In the genomic region with DNA sequence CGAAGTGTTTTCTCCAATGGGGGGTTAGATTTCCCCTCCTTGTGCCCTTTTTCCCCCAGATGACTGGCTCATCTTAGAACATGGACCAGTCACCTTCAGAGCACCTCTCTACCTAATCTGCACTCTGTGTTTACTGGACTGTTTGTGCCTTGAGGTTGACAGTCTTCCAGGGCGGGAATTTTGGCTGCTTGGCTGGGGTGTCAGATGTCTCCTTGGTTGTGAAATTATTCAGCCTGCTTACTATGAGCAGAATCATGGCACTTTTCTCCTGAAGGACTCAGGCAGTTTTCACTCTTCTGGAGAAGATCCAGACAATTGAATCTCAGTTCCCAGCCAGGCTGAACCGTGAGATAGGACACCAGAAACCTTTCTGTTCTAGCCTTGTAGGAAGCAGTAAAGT, we compare ENCODE assay signal across 1 cellular context.
TF ChIP-seq lines count a peak whose summit lies in the region.

No MANE protein-coding gene starts in this region.

TF ChIP-seq in GM23338, 12 proteins besides CTCF, POLR2A, EP300 and RAD21 (continued from another document):
- TF ChIP-seq, protein P1, sequence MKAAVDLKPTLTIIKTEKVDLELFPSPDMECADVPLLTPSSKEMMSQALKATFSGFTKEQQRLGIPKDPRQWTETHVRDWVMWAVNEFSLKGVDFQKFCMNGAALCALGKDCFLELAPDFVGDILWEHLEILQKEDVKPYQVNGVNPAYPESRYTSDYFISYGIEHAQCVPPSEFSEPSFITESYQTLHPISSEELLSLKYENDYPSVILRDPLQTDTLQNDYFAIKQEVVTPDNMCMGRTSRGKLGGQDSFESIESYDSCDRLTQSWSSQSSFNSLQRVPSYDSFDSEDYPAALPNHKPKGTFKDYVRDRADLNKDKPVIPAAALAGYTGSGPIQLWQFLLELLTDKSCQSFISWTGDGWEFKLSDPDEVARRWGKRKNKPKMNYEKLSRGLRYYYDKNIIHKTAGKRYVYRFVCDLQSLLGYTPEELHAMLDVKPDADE (IDR thresholded peaks at IDR 0.05): no peak
- TF ChIP-seq EZH2phosphoT487 (IDR thresholded peaks at IDR 0.05; ENCODE audit: unreplicated experiment) (no peak), STAT1 (IDR thresholded peaks at IDR 0.05; ENCODE audit: unreplicated experiment) (no peak), CREB1 (CRISPR knock-in tag; IDR thresholded peaks at IDR 0.05; ENCODE audit: low read depth) (no peak), JUNB (IDR thresholded peaks at IDR 0.05; ENCODE audit: unreplicated experiment) (no peak)
TF ChIP-seq in GM23338: peak in this region for 0.
